In the genomic region with DNA sequence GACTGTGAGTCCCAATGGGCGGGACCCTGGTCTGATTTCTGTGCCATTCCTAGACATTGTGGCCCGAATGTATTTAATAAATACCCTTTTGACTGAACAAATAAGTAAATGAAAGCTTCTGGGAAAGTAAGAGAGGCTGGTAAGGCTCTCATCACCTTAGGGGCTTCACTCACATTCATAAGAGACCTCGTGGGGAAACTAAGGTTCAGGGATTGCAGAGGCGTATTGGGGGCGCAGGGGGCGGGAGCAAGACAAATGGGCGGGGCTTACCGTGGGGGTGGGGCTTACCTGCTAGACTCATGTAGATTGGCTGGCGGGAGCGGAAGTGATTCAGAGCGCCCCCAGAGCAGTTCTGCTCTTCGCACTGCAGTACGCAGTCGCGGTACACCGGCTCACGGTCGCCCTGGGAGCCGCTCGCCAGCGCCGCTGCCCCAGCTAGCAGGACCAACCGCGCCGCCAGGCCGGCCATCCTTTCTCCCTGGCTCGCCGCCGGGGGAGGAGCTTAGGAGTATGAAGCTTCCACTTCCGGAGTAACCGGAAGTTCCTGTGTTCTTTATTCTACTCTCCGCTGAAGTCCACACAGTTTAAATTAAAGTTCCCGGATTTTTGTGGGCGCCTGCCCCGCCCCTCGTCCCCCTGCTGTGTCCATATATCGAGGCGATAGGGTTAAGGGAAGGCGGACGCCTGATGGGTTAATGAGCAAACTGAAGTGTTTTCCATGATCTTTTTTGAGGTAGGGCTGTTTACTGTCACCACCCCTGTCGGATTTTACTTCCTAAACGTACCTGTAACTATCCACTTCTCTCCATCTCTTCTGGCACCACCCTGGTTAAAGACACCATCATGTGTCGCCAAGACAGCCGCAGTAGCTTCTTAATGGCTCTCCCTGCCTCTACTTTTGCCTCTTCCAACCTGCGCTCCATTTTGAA, we compare ENCODE assay signal across 1 cellular context.
TF ChIP-seq lines count a peak whose summit lies in the region.

A gene with protein sequence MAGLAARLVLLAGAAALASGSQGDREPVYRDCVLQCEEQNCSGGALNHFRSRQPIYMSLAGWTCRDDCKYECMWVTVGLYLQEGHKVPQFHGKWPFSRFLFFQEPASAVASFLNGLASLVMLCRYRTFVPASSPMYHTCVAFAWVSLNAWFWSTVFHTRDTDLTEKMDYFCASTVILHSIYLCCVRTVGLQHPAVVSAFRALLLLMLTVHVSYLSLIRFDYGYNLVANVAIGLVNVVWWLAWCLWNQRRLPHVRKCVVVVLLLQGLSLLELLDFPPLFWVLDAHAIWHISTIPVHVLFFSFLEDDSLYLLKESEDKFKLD (minus strand): TSS at position 512 of the 929 bp plus-strand sequence. CDS start 43 bp downstream, at position 469.

TF ChIP-seq in HepG2, 621 proteins besides CTCF, POLR2A, EP300 and RAD21 (continued from another document and continues in another):
- TF ChIP-seq, protein P1, sequence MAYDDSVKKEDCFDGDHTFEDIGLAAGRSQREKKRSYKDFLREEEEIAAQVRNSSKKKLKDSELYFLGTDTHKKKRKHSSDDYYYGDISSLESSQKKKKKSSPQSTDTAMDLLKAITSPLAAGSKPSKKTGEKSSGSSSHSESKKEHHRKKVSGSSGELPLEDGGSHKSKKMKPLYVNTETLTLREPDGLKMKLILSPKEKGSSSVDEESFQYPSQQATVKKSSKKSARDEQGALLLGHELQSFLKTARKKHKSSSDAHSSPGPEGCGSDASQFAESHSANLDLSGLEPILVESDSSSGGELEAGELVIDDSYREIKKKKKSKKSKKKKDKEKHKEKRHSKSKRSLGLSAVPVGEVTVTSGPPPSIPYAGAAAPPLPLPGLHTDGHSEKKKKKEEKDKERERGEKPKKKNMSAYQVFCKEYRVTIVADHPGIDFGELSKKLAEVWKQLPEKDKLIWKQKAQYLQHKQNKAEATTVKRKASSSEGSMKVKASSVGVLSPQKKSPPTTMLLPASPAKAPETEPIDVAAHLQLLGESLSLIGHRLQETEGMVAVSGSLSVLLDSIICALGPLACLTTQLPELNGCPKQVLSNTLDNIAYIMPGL (CRISPR knock-in tag; IDR thresholded peaks at IDR 0.05; ENCODE audit: borderline replicate concordance in 1 of 2, low read depth in 1 of 2): peak in 1 of 2 experiments; percentile 4; a peak in 2 of 4 replicates
- TF ChIP-seq, protein P2, sequence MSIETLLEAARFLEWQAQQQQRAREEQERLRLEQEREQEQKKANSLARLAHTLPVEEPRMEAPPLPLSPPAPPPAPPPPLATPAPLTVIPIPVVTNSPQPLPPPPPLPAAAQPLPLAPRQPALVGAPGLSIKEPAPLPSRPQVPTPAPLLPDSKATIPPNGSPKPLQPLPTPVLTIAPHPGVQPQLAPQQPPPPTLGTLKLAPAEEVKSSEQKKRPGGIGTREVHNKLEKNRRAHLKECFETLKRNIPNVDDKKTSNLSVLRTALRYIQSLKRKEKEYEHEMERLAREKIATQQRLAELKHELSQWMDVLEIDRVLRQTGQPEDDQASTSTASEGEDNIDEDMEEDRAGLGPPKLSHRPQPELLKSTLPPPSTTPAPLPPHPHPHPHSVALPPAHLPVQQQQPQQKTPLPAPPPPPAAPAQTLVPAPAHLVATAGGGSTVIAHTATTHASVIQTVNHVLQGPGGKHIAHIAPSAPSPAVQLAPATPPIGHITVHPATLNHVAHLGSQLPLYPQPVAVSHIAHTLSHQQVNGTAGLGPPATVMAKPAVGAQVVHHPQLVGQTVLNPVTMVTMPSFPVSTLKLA (IDR thresholded peaks at IDR 0.05): no peak
- TF ChIP-seq ZNF234 (CRISPR knock-in tag; conservative IDR thresholded peaks at IDR 0.05) (no peak), ZMYM4 (CRISPR knock-in tag; IDR thresholded peaks at IDR 0.05) (peak; percentile 62; the same call in 1 of the 2 replicates), ZNF773 (CRISPR knock-in tag; IDR thresholded peaks at IDR 0.05; ENCODE audit: borderline replicate concordance) (no peak), ZNF121 (CRISPR knock-in tag; IDR thresholded peaks at IDR 0.05) (peak; percentile 40; the same call in 1 of the 2 replicates), XRCC5 (optimal IDR thresholded peaks at IDR 0.05; ENCODE audit: low read length) (no peak), ZNF607 (CRISPR knock-in tag; IDR thresholded peaks at IDR 0.05; ENCODE audit: borderline replicate concordance) (no peak; the same call in 1 of the 2 replicates), ZNF766 (CRISPR knock-in tag; IDR thresholded peaks at IDR 0.05; ENCODE audit: borderline replicate concordance) (peak; percentile 58; the same call in 1 of the 2 replicates), JARID2 (CRISPR knock-in tag; IDR thresholded peaks at IDR 0.05; ENCODE audit: insufficient replicate concordance) (peak; percentile 87), RXRB (CRISPR knock-in tag; IDR thresholded peaks at IDR 0.05; ENCODE audit: borderline replicate concordance) (peak; percentile 44; the same call in 1 of the 2 replicates), GLI4 (CRISPR knock-in tag; IDR thresholded peaks at IDR 0.05; ENCODE audit: borderline replicate concordance) (no peak), ZNF101 (CRISPR knock-in tag; IDR thresholded peaks at IDR 0.05; ENCODE audit: borderline replicate concordance, low read depth) (no peak), ZNF263 (CRISPR knock-in tag; IDR thresholded peaks at IDR 0.05) (peak; percentile 70; the same call in 1 of the 2 replicates), SKI (IDR thresholded peaks at IDR 0.05; ENCODE audit: partially characterized antibody) (peak; percentile 40), FOXA3 (CRISPR knock-in tag; IDR thresholded peaks at IDR 0.05) (peak; percentile 48), ZKSCAN1 (IDR thresholded peaks at IDR 0.05; ENCODE audit: low read length) (no peak), ZNF674 (CRISPR knock-in tag; IDR thresholded peaks at IDR 0.05; ENCODE audit: low read depth) (no peak), RORA (CRISPR knock-in tag; IDR thresholded peaks at IDR 0.05) (no peak), ISL2 (CRISPR knock-in tag; IDR thresholded peaks at IDR 0.05) (peak; percentile 63), ONECUT2 (CRISPR knock-in tag; IDR thresholded peaks at IDR 0.05) (no peak), IRX3 (CRISPR knock-in tag; IDR thresholded peaks at IDR 0.05; ENCODE audit: borderline replicate concordance, low read depth) (no peak), ZSCAN9 (CRISPR knock-in tag; IDR thresholded peaks at IDR 0.05; ENCODE audit: borderline replicate concordance) (no peak), TEAD3 (CRISPR knock-in tag; optimal IDR thresholded peaks at IDR 0.05; ENCODE audit: borderline replicate concordance) (peak; percentile 80), KLF16 (CRISPR knock-in tag; IDR thresholded peaks at IDR 0.05) (peak in 1 of 2 experiments; percentile 81; a peak in 2 of 4 replicates), ZBTB21 (CRISPR knock-in tag; IDR thresholded peaks at IDR 0.05) (peak; percentile 25; the same call in 1 of the 2 replicates), SAFB2 (CRISPR knock-in tag; IDR thresholded peaks at IDR 0.05; ENCODE audit: borderline replicate concordance, low read depth) (no peak; the same call in 1 of the 2 replicates), ZNF83 (CRISPR knock-in tag; IDR thresholded peaks at IDR 0.05; ENCODE audit: borderline replicate concordance) (0 out of 2 replicates have a peak, but pooled peaks have one; percentile 16), MTF2 (CRISPR knock-in tag; IDR thresholded peaks at IDR 0.05; ENCODE audit: borderline replicate concordance) (no peak; the same call in 1 of the 2 replicates)
- TF ChIP-seq, protein P3, sequence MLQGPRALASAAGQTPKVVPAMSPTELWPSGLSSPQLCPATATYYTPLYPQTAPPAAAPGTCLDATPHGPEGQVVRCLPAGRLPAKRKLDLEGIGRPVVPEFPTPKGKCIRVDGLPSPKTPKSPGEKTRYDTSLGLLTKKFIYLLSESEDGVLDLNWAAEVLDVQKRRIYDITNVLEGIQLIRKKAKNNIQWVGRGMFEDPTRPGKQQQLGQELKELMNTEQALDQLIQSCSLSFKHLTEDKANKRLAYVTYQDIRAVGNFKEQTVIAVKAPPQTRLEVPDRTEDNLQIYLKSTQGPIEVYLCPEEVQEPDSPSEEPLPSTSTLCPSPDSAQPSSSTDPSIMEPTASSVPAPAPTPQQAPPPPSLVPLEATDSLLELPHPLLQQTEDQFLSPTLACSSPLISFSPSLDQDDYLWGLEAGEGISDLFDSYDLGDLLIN (CRISPR knock-in tag; IDR thresholded peaks at IDR 0.05; ENCODE audit: borderline replicate concordance): peak; percentile 63; the same call in 1 of the 2 replicates
- TF ChIP-seq, protein P4, sequence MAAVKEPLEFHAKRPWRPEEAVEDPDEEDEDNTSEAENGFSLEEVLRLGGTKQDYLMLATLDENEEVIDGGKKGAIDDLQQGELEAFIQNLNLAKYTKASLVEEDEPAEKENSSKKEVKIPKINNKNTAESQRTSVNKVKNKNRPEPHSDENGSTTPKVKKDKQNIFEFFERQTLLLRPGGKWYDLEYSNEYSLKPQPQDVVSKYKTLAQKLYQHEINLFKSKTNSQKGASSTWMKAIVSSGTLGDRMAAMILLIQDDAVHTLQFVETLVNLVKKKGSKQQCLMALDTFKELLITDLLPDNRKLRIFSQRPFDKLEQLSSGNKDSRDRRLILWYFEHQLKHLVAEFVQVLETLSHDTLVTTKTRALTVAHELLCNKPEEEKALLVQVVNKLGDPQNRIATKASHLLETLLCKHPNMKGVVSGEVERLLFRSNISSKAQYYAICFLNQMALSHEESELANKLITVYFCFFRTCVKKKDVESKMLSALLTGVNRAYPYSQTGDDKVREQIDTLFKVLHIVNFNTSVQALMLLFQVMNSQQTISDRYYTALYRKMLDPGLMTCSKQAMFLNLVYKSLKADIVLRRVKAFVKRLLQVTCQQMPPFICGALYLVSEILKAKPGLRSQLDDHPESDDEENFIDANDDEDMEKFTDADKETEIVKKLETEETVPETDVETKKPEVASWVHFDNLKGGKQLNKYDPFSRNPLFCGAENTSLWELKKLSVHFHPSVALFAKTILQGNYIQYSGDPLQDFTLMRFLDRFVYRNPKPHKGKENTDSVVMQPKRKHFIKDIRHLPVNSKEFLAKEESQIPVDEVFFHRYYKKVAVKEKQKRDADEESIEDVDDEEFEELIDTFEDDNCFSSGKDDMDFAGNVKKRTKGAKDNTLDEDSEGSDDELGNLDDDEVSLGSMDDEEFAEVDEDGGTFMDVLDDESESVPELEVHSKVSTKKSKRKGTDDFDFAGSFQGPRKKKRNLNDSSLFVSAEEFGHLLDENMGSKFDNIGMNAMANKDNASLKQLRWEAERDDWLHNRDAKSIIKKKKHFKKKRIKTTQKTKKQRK (IDR thresholded peaks at IDR 0.05; ENCODE audit: low read length): no peak
- TF ChIP-seq, protein P5, sequence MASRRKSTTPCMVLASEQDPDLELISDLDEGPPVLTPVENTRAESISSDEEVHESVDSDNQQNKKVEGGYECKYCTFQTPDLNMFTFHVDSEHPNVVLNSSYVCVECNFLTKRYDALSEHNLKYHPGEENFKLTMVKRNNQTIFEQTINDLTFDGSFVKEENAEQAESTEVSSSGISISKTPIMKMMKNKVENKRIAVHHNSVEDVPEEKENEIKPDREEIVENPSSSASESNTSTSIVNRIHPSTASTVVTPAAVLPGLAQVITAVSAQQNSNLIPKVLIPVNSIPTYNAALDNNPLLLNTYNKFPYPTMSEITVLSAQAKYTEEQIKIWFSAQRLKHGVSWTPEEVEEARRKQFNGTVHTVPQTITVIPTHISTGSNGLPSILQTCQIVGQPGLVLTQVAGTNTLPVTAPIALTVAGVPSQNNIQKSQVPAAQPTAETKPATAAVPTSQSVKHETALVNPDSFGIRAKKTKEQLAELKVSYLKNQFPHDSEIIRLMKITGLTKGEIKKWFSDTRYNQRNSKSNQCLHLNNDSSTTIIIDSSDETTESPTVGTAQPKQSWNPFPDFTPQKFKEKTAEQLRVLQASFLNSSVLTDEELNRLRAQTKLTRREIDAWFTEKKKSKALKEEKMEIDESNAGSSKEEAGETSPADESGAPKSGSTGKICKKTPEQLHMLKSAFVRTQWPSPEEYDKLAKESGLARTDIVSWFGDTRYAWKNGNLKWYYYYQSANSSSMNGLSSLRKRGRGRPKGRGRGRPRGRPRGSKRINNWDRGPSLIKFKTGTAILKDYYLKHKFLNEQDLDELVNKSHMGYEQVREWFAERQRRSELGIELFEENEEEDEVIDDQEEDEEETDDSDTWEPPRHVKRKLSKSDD (CRISPR knock-in tag; IDR thresholded peaks at IDR 0.05; ENCODE audit: low read depth): 0 out of 2 replicates have a peak, but pooled peaks have one; percentile 20
- TF ChIP-seq, protein P6, sequence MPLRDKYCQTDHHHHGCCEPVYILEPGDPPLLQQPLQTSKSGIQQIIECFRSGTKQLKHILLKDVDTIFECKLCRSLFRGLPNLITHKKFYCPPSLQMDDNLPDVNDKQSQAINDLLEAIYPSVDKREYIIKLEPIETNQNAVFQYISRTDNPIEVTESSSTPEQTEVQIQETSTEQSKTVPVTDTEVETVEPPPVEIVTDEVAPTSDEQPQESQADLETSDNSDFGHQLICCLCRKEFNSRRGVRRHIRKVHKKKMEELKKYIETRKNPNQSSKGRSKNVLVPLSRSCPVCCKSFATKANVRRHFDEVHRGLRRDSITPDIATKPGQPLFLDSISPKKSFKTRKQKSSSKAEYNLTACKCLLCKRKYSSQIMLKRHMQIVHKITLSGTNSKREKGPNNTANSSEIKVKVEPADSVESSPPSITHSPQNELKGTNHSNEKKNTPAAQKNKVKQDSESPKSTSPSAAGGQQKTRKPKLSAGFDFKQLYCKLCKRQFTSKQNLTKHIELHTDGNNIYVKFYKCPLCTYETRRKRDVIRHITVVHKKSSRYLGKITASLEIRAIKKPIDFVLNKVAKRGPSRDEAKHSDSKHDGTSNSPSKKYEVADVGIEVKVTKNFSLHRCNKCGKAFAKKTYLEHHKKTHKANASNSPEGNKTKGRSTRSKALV (CRISPR knock-in tag; IDR thresholded peaks at IDR 0.05): no peak; the same call in 1 of the 2 replicates
- TF ChIP-seq, protein P7, sequence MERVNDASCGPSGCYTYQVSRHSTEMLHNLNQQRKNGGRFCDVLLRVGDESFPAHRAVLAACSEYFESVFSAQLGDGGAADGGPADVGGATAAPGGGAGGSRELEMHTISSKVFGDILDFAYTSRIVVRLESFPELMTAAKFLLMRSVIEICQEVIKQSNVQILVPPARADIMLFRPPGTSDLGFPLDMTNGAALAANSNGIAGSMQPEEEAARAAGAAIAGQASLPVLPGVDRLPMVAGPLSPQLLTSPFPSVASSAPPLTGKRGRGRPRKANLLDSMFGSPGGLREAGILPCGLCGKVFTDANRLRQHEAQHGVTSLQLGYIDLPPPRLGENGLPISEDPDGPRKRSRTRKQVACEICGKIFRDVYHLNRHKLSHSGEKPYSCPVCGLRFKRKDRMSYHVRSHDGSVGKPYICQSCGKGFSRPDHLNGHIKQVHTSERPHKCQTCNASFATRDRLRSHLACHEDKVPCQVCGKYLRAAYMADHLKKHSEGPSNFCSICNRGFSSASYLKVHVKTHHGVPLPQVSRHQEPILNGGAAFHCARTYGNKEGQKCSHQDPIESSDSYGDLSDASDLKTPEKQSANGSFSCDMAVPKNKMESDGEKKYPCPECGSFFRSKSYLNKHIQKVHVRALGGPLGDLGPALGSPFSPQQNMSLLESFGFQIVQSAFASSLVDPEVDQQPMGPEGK (CRISPR knock-in tag; IDR thresholded peaks at IDR 0.05): peak; percentile 77; the same call in 1 of the 2 replicates
- TF ChIP-seq, protein P8, sequence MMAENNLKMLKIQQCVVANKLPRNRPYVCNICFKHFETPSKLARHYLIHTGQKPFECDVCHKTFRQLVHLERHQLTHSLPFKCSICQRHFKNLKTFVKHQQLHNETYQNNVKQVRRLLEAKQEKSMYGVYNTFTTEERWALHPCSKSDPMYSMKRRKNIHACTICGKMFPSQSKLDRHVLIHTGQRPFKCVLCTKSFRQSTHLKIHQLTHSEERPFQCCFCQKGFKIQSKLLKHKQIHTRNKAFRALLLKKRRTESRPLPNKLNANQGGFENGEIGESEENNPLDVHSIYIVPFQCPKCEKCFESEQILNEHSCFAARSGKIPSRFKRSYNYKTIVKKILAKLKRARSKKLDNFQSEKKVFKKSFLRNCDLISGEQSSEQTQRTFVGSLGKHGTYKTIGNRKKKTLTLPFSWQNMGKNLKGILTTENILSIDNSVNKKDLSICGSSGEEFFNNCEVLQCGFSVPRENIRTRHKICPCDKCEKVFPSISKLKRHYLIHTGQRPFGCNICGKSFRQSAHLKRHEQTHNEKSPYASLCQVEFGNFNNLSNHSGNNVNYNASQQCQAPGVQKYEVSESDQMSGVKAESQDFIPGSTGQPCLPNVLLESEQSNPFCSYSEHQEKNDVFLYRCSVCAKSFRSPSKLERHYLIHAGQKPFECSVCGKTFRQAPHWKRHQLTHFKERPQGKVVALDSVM (CRISPR knock-in tag; IDR thresholded peaks at IDR 0.05): no peak
